ENCODE assay signal across 1 cellular context in genomic region chr11:118531597-118532084, GRCh38.
TF ChIP-seq lines count a peak whose summit lies in the region.

No MANE protein-coding gene starts in this region.

TF ChIP-seq in HepG2, 621 proteins besides CTCF, POLR2A, EP300 and RAD21:
- TF ChIP-seq SMAD9 (CRISPR knock-in tag; IDR thresholded peaks at IDR 0.05) (no peak), ZFX (CRISPR knock-in tag; IDR thresholded peaks at IDR 0.05; ENCODE audit: low read depth) (peak; percentile 58), AFF4 (CRISPR knock-in tag; IDR thresholded peaks at IDR 0.05) (no peak), ZNF615 (CRISPR knock-in tag; IDR thresholded peaks at IDR 0.05; ENCODE audit: borderline replicate concordance) (0 out of 2 replicates have a peak, but pooled peaks have one; percentile 1), HDAC6 (IDR thresholded peaks at IDR 0.05; ENCODE audit: low read depth, low read length) (no peak), SIN3A (IDR thresholded peaks at IDR 0.05; ENCODE audit: borderline replicate concordance, low read depth, low read length) (peak; percentile 50; the same call in 1 of the 2 replicates), PHF21A (CRISPR knock-in tag; IDR thresholded peaks at IDR 0.05) (no peak), ZKSCAN8 (CRISPR knock-in tag; IDR thresholded peaks at IDR 0.05; ENCODE audit: borderline replicate concordance) (no peak), KAT7 (CRISPR knock-in tag; IDR thresholded peaks at IDR 0.05; ENCODE audit: borderline replicate concordance) (no peak; the same call in 1 of the 2 replicates), ZNF713 (CRISPR knock-in tag; IDR thresholded peaks at IDR 0.05) (0 out of 2 replicates have a peak, but pooled peaks have one; percentile 18), SRSF1 (optimal IDR thresholded peaks at IDR 0.05; ENCODE audit: low read depth, low read length) (no peak), ZNF83 (CRISPR knock-in tag; IDR thresholded peaks at IDR 0.05; ENCODE audit: borderline replicate concordance) (no peak), MYC (CRISPR knock-in tag; IDR thresholded peaks at IDR 0.05; ENCODE audit: borderline replicate concordance) (no peak), TMF1 (CRISPR knock-in tag; IDR thresholded peaks at IDR 0.05; ENCODE audit: low read depth) (no peak), ZZZ3 (CRISPR knock-in tag; IDR thresholded peaks at IDR 0.05; ENCODE audit: borderline replicate concordance) (0 out of 2 replicates have a peak, but pooled peaks have one; percentile 47), CBX1 (IDR thresholded peaks at IDR 0.05; ENCODE audit: low read depth) (no peak), TFAP4 (IDR thresholded peaks at IDR 0.05; ENCODE audit: borderline replicate concordance, low read depth) (peak; percentile 32; the same call in 1 of the 2 replicates), ZNF350 (CRISPR knock-in tag; IDR thresholded peaks at IDR 0.05; ENCODE audit: borderline replicate concordance, low read depth) (0 out of 2 replicates have a peak, but pooled peaks have one; percentile 23), MXI1 (IDR thresholded peaks at IDR 0.05; ENCODE audit: borderline replicate concordance, low read depth, low read length) (0 out of 3 replicates have a peak, but pooled peaks have one; percentile 3), ZNF772 (CRISPR knock-in tag; IDR thresholded peaks at IDR 0.05) (no peak), HES4 (CRISPR knock-in tag; IDR thresholded peaks at IDR 0.05; ENCODE audit: borderline replicate concordance) (0 out of 2 replicates have a peak, but pooled peaks have one; percentile 41), ZBTB26 (CRISPR knock-in tag; IDR thresholded peaks at IDR 0.05; ENCODE audit: borderline replicate concordance) (peak; percentile 60; the same call in 1 of the 2 replicates), ZNF138 (CRISPR knock-in tag; IDR thresholded peaks at IDR 0.05; ENCODE audit: low read depth) (0 out of 2 replicates have a peak, but pooled peaks have one; percentile 22), ARID5B (CRISPR knock-in tag; IDR thresholded peaks at IDR 0.05) (no peak; the same call in 1 of the 2 replicates), ZBTB3 (CRISPR knock-in tag; IDR thresholded peaks at IDR 0.05; ENCODE audit: borderline replicate concordance, low read depth) (no peak), MATR3 (CRISPR knock-in tag; IDR thresholded peaks at IDR 0.05) (no peak)
- TF ChIP-seq, protein P1, sequence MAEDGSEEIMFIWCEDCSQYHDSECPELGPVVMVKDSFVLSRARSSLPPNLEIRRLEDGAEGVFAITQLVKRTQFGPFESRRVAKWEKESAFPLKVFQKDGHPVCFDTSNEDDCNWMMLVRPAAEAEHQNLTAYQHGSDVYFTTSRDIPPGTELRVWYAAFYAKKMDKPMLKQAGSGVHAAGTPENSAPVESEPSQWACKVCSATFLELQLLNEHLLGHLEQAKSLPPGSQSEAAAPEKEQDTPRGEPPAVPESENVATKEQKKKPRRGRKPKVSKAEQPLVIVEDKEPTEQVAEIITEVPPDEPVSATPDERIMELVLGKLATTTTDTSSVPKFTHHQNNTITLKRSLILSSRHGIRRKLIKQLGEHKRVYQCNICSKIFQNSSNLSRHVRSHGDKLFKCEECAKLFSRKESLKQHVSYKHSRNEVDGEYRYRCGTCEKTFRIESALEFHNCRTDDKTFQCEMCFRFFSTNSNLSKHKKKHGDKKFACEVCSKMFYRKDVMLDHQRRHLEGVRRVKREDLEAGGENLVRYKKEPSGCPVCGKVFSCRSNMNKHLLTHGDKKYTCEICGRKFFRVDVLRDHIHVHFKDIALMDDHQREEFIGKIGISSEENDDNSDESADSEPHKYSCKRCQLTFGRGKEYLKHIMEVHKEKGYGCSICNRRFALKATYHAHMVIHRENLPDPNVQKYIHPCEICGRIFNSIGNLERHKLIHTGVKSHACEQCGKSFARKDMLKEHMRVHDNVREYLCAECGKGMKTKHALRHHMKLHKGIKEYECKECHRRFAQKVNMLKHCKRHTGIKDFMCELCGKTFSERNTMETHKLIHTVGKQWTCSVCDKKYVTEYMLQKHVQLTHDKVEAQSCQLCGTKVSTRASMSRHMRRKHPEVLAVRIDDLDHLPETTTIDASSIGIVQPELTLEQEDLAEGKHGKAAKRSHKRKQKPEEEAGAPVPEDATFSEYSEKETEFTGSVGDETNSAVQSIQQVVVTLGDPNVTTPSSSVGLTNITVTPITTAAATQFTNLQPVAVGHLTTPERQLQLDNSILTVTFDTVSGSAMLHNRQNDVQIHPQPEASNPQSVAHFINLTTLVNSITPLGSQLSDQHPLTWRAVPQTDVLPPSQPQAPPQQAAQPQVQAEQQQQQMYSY (CRISPR knock-in tag; IDR thresholded peaks at IDR 0.05): no peak
- TF ChIP-seq, protein P2, sequence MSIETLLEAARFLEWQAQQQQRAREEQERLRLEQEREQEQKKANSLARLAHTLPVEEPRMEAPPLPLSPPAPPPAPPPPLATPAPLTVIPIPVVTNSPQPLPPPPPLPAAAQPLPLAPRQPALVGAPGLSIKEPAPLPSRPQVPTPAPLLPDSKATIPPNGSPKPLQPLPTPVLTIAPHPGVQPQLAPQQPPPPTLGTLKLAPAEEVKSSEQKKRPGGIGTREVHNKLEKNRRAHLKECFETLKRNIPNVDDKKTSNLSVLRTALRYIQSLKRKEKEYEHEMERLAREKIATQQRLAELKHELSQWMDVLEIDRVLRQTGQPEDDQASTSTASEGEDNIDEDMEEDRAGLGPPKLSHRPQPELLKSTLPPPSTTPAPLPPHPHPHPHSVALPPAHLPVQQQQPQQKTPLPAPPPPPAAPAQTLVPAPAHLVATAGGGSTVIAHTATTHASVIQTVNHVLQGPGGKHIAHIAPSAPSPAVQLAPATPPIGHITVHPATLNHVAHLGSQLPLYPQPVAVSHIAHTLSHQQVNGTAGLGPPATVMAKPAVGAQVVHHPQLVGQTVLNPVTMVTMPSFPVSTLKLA (IDR thresholded peaks at IDR 0.05): no peak
- TF ChIP-seq, protein P3, sequence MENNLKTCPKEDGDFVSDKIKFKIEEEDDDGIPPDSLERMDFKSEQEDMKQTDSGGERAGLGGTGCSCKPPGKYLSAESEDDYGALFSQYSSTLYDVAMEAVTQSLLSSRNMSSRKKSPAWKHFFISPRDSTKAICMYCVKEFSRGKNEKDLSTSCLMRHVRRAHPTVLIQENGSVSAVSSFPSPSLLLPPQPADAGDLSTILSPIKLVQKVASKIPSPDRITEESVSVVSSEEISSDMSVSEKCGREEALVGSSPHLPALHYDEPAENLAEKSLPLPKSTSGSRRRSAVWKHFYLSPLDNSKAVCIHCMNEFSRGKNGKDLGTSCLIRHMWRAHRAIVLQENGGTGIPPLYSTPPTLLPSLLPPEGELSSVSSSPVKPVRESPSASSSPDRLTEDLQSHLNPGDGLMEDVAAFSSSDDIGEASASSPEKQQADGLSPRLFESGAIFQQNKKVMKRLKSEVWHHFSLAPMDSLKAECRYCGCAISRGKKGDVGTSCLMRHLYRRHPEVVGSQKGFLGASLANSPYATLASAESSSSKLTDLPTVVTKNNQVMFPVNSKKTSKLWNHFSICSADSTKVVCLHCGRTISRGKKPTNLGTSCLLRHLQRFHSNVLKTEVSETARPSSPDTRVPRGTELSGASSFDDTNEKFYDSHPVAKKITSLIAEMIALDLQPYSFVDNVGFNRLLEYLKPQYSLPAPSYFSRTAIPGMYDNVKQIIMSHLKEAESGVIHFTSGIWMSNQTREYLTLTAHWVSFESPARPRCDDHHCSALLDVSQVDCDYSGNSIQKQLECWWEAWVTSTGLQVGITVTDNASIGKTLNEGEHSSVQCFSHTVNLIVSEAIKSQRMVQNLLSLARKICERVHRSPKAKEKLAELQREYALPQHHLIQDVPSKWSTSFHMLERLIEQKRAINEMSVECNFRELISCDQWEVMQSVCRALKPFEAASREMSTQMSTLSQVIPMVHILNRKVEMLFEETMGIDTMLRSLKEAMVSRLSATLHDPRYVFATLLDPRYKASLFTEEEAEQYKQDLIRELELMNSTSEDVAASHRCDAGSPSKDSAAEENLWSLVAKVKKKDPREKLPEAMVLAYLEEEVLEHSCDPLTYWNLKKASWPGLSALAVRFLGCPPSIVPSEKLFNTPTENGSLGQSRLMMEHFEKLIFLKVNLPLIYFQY (CRISPR knock-in tag; IDR thresholded peaks at IDR 0.05; ENCODE audit: borderline replicate concordance): no peak
- TF ChIP-seq, protein P4, sequence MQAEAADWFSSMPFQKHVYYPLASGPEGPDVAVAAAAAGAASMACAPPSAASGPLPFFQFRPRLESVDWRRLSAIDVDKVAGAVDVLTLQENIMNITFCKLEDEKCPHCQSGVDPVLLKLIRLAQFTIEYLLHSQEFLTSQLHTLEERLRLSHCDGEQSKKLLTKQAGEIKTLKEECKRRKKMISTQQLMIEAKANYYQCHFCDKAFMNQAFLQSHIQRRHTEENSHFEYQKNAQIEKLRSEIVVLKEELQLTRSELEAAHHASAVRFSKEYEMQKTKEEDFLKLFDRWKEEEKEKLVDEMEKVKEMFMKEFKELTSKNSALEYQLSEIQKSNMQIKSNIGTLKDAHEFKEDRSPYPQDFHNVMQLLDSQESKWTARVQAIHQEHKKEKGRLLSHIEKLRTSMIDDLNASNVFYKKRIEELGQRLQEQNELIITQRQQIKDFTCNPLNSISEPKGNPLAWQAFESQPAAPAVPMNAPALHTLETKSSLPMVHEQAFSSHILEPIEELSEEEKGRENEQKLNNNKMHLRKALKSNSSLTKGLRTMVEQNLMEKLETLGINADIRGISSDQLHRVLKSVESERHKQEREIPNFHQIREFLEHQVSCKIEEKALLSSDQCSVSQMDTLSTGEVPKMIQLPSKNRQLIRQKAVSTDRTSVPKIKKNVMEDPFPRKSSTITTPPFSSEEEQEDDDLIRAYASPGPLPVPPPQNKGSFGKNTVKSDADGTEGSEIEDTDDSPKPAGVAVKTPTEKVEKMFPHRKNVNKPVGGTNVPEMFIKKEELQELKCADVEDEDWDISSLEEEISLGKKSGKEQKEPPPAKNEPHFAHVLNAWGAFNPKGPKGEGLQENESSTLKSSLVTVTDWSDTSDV (CRISPR knock-in tag; IDR thresholded peaks at IDR 0.05): 0 out of 2 replicates have a peak, but pooled peaks have one; percentile 47
